Comparison of ENCODE assay signal across 1 cellular context in the genomic region with DNA sequence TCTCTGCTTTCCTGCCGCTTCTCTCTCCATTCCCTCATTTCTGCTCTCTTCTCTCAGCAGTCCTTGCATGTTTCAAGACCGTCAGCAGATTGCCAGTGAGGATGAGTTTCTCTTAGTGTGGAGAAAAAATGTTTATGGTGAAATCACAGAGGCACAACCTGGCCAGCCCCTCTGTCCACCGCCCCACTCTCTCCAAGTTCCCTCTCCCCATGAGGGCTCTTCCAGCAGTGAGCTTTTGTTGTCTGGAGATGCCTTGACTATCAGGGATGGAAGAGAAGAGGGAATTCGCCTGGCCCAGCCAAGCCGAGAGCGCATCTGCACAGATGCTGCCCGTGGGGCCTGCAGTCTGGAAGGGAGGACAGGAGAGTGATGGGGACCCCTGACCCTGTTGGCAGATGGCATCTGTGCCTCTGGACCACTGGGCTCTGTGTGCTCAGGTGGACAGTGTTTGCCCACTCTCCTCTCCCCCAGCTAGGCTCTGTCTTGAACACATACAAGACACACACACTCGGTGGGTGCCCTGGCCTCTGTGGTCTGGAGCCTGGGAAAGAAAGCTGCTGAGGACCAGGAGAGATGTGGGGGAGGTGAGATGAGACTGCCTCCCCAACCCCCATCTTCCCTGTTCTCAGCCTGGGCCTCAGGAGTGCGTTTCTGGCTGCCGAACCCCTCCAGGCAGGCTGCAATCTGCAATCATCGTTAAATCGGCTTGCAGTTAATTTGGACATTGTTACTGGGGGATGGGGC.
TF ChIP-seq lines count a peak whose summit lies in the region.

No MANE protein-coding gene starts in this region.

TF ChIP-seq in SK-N-SH, 30 proteins besides CTCF, POLR2A, EP300 and RAD21 (continued from another document):
- TF ChIP-seq NRF1 (IDR thresholded peaks at IDR 0.05; ENCODE audit: low read depth, low read length) (no peak), GATA2 (CRISPR knock-in tag; IDR thresholded peaks at IDR 0.05) (peak; percentile 94), RXRA (IDR thresholded peaks at IDR 0.05; ENCODE audit: borderline replicate concordance, low read depth) (no peak), CHD2 (IDR thresholded peaks at IDR 0.05; ENCODE audit: low read length, partially characterized antibody) (peak; percentile 97), TEAD4 (IDR thresholded peaks at IDR 0.05; ENCODE audit: borderline replicate concordance, insufficient read depth) (no peak), JUND (IDR thresholded peaks at IDR 0.05) (no peak), MXI1 (IDR thresholded peaks at IDR 0.05; ENCODE audit: low read depth, low read length) (no peak; the same call in 1 of the 2 replicates), YY1 (IDR thresholded peaks at IDR 0.05; ENCODE audit: low read depth) (no peak), NFIC (IDR thresholded peaks at IDR 0.05; ENCODE audit: borderline replicate concordance) (no peak), POLR2AphosphoS5 (IDR thresholded peaks at IDR 0.05; ENCODE audit: low read depth, low read length) (no peak), TCF12 (IDR thresholded peaks at IDR 0.05) (no peak), FOSL2 (IDR thresholded peaks at IDR 0.05; ENCODE audit: borderline replicate concordance, low read depth) (no peak), SIN3A (IDR thresholded peaks at IDR 0.05; ENCODE audit: borderline replicate concordance, low read depth, low read length) (no peak), MEF2A (IDR thresholded peaks at IDR 0.05; ENCODE audit: borderline replicate concordance, low read depth) (no peak), EZH2phosphoT487 (IDR thresholded peaks at IDR 0.05; ENCODE audit: borderline replicate concordance, low read depth) (no peak), RFX5 (IDR thresholded peaks at IDR 0.05; ENCODE audit: low read length) (no peak), SMC3 (IDR thresholded peaks at IDR 0.05; ENCODE audit: low read depth, low read length) (no peak), FOXJ3 (CRISPR knock-in tag; IDR thresholded peaks at IDR 0.05) (peak; percentile 77; the same call in 1 of the 2 replicates), TAF1 (IDR thresholded peaks at IDR 0.05; ENCODE audit: borderline replicate concordance, low read depth, low read length) (no peak), FOXM1 (IDR thresholded peaks at IDR 0.05; ENCODE audit: low read depth) (no peak), GABPA (IDR thresholded peaks at IDR 0.05; ENCODE audit: low read depth) (no peak), ELF1 (IDR thresholded peaks at IDR 0.05) (no peak)
- TF ChIP-seq, protein P1, sequence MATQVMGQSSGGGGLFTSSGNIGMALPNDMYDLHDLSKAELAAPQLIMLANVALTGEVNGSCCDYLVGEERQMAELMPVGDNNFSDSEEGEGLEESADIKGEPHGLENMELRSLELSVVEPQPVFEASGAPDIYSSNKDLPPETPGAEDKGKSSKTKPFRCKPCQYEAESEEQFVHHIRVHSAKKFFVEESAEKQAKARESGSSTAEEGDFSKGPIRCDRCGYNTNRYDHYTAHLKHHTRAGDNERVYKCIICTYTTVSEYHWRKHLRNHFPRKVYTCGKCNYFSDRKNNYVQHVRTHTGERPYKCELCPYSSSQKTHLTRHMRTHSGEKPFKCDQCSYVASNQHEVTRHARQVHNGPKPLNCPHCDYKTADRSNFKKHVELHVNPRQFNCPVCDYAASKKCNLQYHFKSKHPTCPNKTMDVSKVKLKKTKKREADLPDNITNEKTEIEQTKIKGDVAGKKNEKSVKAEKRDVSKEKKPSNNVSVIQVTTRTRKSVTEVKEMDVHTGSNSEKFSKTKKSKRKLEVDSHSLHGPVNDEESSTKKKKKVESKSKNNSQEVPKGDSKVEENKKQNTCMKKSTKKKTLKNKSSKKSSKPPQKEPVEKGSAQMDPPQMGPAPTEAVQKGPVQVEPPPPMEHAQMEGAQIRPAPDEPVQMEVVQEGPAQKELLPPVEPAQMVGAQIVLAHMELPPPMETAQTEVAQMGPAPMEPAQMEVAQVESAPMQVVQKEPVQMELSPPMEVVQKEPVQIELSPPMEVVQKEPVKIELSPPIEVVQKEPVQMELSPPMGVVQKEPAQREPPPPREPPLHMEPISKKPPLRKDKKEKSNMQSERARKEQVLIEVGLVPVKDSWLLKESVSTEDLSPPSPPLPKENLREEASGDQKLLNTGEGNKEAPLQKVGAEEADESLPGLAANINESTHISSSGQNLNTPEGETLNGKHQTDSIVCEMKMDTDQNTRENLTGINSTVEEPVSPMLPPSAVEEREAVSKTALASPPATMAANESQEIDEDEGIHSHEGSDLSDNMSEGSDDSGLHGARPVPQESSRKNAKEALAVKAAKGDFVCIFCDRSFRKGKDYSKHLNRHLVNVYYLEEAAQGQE (IDR thresholded peaks at IDR 0.05; ENCODE audit: low read depth, low read length) = no peak
- TF ChIP-seq, protein P2, sequence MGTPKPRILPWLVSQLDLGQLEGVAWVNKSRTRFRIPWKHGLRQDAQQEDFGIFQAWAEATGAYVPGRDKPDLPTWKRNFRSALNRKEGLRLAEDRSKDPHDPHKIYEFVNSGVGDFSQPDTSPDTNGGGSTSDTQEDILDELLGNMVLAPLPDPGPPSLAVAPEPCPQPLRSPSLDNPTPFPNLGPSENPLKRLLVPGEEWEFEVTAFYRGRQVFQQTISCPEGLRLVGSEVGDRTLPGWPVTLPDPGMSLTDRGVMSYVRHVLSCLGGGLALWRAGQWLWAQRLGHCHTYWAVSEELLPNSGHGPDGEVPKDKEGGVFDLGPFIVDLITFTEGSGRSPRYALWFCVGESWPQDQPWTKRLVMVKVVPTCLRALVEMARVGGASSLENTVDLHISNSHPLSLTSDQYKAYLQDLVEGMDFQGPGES (IDR thresholded peaks at IDR 0.05; ENCODE audit: low read depth, low read length) = no peak
- TF ChIP-seq, protein P3, sequence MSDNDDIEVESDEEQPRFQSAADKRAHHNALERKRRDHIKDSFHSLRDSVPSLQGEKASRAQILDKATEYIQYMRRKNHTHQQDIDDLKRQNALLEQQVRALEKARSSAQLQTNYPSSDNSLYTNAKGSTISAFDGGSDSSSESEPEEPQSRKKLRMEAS (IDR thresholded peaks at IDR 0.05; ENCODE audit: low read depth) = no peak
- TF ChIP-seq, protein P4, sequence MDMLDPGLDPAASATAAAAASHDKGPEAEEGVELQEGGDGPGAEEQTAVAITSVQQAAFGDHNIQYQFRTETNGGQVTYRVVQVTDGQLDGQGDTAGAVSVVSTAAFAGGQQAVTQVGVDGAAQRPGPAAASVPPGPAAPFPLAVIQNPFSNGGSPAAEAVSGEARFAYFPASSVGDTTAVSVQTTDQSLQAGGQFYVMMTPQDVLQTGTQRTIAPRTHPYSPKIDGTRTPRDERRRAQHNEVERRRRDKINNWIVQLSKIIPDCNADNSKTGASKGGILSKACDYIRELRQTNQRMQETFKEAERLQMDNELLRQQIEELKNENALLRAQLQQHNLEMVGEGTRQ (IDR thresholded peaks at IDR 0.05; ENCODE audit: borderline replicate concordance, low read depth, low read length) = no peak
- TF ChIP-seq, protein P5, sequence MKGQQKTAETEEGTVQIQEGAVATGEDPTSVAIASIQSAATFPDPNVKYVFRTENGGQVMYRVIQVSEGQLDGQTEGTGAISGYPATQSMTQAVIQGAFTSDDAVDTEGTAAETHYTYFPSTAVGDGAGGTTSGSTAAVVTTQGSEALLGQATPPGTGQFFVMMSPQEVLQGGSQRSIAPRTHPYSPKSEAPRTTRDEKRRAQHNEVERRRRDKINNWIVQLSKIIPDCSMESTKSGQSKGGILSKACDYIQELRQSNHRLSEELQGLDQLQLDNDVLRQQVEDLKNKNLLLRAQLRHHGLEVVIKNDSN (IDR thresholded peaks at IDR 0.05; ENCODE audit: borderline replicate concordance, low read depth) = no peak
- TF ChIP-seq, protein P6, sequence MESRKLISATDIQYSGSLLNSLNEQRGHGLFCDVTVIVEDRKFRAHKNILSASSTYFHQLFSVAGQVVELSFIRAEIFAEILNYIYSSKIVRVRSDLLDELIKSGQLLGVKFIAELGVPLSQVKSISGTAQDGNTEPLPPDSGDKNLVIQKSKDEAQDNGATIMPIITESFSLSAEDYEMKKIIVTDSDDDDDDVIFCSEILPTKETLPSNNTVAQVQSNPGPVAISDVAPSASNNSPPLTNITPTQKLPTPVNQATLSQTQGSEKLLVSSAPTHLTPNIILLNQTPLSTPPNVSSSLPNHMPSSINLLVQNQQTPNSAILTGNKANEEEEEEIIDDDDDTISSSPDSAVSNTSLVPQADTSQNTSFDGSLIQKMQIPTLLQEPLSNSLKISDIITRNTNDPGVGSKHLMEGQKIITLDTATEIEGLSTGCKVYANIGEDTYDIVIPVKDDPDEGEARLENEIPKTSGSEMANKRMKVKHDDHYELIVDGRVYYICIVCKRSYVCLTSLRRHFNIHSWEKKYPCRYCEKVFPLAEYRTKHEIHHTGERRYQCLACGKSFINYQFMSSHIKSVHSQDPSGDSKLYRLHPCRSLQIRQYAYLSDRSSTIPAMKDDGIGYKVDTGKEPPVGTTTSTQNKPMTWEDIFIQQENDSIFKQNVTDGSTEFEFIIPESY (IDR thresholded peaks at IDR 0.05; ENCODE audit: borderline replicate concordance, low read depth) = no peak
- TF ChIP-seq, protein P7, sequence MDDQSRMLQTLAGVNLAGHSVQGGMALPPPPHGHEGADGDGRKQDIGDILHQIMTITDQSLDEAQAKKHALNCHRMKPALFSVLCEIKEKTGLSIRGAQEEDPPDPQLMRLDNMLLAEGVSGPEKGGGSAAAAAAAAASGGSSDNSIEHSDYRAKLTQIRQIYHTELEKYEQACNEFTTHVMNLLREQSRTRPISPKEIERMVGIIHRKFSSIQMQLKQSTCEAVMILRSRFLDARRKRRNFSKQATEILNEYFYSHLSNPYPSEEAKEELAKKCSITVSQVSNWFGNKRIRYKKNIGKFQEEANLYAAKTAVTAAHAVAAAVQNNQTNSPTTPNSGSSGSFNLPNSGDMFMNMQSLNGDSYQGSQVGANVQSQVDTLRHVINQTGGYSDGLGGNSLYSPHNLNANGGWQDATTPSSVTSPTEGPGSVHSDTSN (IDR thresholded peaks at IDR 0.05) = no peak
